Comparison of ENCODE assay signal across 22 cellular contexts in genomic region chr4:76311896-76312331, GRCh38. TPM values are rescaled to one million over a fixed set of nuclear protein-coding genes. Genes with fewer than 3 reads are reported as not detected.
A peak's percentile ranks its signal among the peaks of the same experiment; 100 is the strongest.
DNase-seq lines count a peak whose midpoint lies in the region; ATAC-seq and TF ChIP-seq lines count a peak whose summit lies in the region.
"Had no signal": no experiment of that assay in that cellular context is flagged by ENCODE, and none has a peak within 500 bp of the region (broad histone marks: within the 10 kb centered on the region; RNA-seq: fewer than 3 reads in every experiment).

No MANE protein-coding gene starts in this region.

- TF ChIP-seq RAD21 in liver (IDR thresholded peaks at IDR 0.05): peak; percentile 54 to 67

- WGBS in liver: 25% methylated on average over 1 of the region's 1 CpG
- WGBS in upper lobe of left lung, 2 donors: 56 to 57% methylated on average over 1 of the region's 1 CpG

- H3K36me3 ChIP-seq in Panc1 (ENCODE audit: control insufficient read depth, insufficient read depth, low read length) (no peaks in the 10 kb centered on the region; the same call in 1 of the 2 replicates), liver (ENCODE audit: control insufficient read depth in 4 of 4, insufficient read depth in 3 of 4, low read depth in 1 of 4, low read length in 3 of 4) (peaks cover 0 to 10% (median 0%) of the 10 kb centered on the region in 4 donors), upper lobe of left lung (peaks cover 0 to 6% (median 2%) of the 10 kb centered on the region in 4 donors)
- H3K36me3 ChIP-seq: prostate gland had no signal

- no peak for TF ChIP-seq POLR2A in upper lobe of left lung (IDR thresholded peaks at IDR 0.05)

- POLR2A ChIA-PET in Panc1 (lab: Charles Lee): no interaction called here

- TF ChIP-seq CTCF in Panc1 (IDR thresholded peaks at IDR 0.05) (no peak), liver (IDR thresholded peaks at IDR 0.05; ENCODE audit: low read depth, low read length, missing input control) (no peak), upper lobe of left lung (IDR thresholded peaks at IDR 0.05) (no peak)

- H3K27me3 ChIP-seq in Panc1 (ENCODE audit: control insufficient read depth, insufficient read depth, low read length) (no peaks in the 10 kb centered on the region), liver (ENCODE audit: control insufficient read depth in 4 of 4, insufficient read depth in 4 of 4, low read length in 3 of 4) (no peaks in the 10 kb centered on the region), upper lobe of left lung (no peaks in the 10 kb centered on the region)
- H3K27me3 ChIP-seq: gastroesophageal sphincter had no signal

- in situ Hi-C loops in Panc1 (cut with HindIII; ENCODE audit: low pct_unique_long_range_greater_than_20kb, low sequenced_read_pairs): no loop called here

- CTCF ChIA-PET in Panc1 (lab: Charles Lee): no interaction called here

- peak overlapping the region; percentile 86 to 89 for H3K9ac ChIP-seq in liver (ENCODE audit: low read depth in 1 of 2, low read length in 2 of 2)

- H3K4me3 ChIP-seq in Panc1 (ENCODE audit: low read depth in 2 of 2, low read length in 2 of 2) (no peak overlapping the region), liver (ENCODE audit: low read depth in 1 of 3, low read length in 3 of 3) (peak overlapping the region; percentile 40 to 85 (median 51)), upper lobe of left lung (no peak overlapping the region)
- H3K4me3 ChIP-seq: gastroesophageal sphincter, lung, prostate gland had no signal

- peak; percentile 52; the same call in 1 of the 2 replicates for ATAC-seq in Panc1
- peak; percentile 28 for ATAC-seq in upper lobe of left lung (ENCODE audit: low FRiP score in 2 of 2)
- ATAC-seq in activated CD4-positive, CD25-positive, alpha-beta regulatory T cell treated with anti-CD3 and anti-CD28 coated beads, Interleukin-2, amount 50 U/mL, for 24 hours: no peak
- ATAC-seq: activated T-cell treated with anti-CD3 and anti-CD28 coated beads, Interleukin-2, amount 50 U/mL, for 72 hours; gastroesophageal sphincter; naive thymus-derived CD4-positive, alpha-beta T cell had no signal

- H3K27ac ChIP-seq in Panc1 (ENCODE audit: low read length): no peak overlapping the region
- peak overlapping the region; percentile 92 for H3K27ac ChIP-seq in liver (ENCODE audit: low read depth in 1 of 2, low read length in 2 of 2)
- H3K27ac ChIP-seq in upper lobe of left lung: no peak overlapping the region
- H3K27ac ChIP-seq: prostate gland had no signal

- TF ChIP-seq EP300 in upper lobe of left lung (IDR thresholded peaks at IDR 0.05): no peak

- intact Hi-C loops in Panc1 (cut with micrococcal nuclease; ENCODE audit: unreplicated experiment): no loop called here

- no peaks in the 10 kb centered on the region; the same call in 1 of the 2 replicates for H3K4me1 ChIP-seq in Panc1 (ENCODE audit: control insufficient read depth, insufficient read depth, low read length)
- peaks cover 5 to 34% (median 18%) of the 10 kb centered on the region in 4 donors for H3K4me1 ChIP-seq in liver (ENCODE audit: control insufficient read depth in 4 of 4, insufficient read depth in 4 of 4, low read length in 3 of 4)
- peaks cover 7 to 20% (median 14%) of the 10 kb centered on the region in 4 donors for H3K4me1 ChIP-seq in upper lobe of left lung

- H3K9me3 ChIP-seq in Panc1 (ENCODE audit: control insufficient read depth, insufficient read depth, low read depth, low read length) (no peaks in the 10 kb centered on the region), liver (ENCODE audit: control insufficient read depth in 4 of 4, low read length in 3 of 4) (peaks cover 0 to 4% (median 0%) of the 10 kb centered on the region in 4 donors), upper lobe of left lung (peaks cover 0 to 5% (median 0%) of the 10 kb centered on the region in 4 donors)
- H3K9me3 ChIP-seq: prostate gland had no signal

- DNase-seq in NOMO-1 (lab: John Stamatoyannopoulos, UW; ENCODE audit: unreplicated experiment in 2 of 2) (peak; percentile 6 to 11), NOMO-1 treated with dmso at 0.1 percent for 144 hours (lab: John Stamatoyannopoulos, UW; ENCODE audit: unreplicated experiment) (no peak), Panc1 (ENCODE audit: low read depth, low spot score) (no peak), upper lobe of left lung (peak in 1 of 2 donors; percentile 40), HCEC 1CT (no peak)
- DNase-seq in activated naive CD4-positive, alpha-beta T cell treated with Interleukin-2 at 50 U/mL for 16 hours: no peak
- DNase-seq: activated CD4-positive, alpha-beta memory T cell treated with anti-CD3 and anti-CD28 coated beads for 36 hours; activated naive CD8-positive, alpha-beta T cell treated with anti-CD3 and anti-CD28 coated beads, Interleukin-2, amount 10 ng/mL, durations not matched to agents 7 days and 5 days; activated T-cell treated with anti-CD3 and anti-CD28 coated beads, Interleukin-2, amount 50 U/mL, for 72 hours; H9; naive thymus-derived CD4-positive, alpha-beta T cell; NCI-H187; NCI-H446 treated with DMSO at 0.1 percent for 48 hours; stimulated activated CD4-positive, alpha-beta T cell treated with anti-CD3 and anti-CD28 coated beads, Interleukin-15, amount 100 ng/mL, for 24 hours; stimulated activated naive CD4-positive, alpha-beta T cell treated with Interleukin-2 at 50 U/mL for 16 hours; SW 1271 had no signal

- BruUV-seq in Panc1 (replicated peaks; lab: Mats Ljungman, UMichigan): no TSS peak

TF ChIP-seq in liver, 16 proteins besides CTCF, POLR2A, EP300 and RAD21:
- peak; percentile 72 for TF ChIP-seq HNF4G (IDR thresholded peaks at IDR 0.05)
- peak; percentile 81 for TF ChIP-seq MAX (IDR thresholded peaks at IDR 0.05)
- TF ChIP-seq ATF3 (IDR thresholded peaks at IDR 0.05): peak; percentile 47
- peak; percentile 82 to 90 for TF ChIP-seq HNF4A (conservative IDR thresholded peaks at IDR 0.05)
- TF ChIP-seq EGR1 (IDR thresholded peaks at IDR 0.05; ENCODE audit: low read depth in 2 of 2): peak in 1 of 2 donors; percentile 58
- TF ChIP-seq TAF1 (conservative IDR thresholded peaks at IDR 0.05): peak; percentile 94
- peak; percentile 67 for TF ChIP-seq ZBTB33 (IDR thresholded peaks at IDR 0.05)
- TF ChIP-seq FOXA2 (IDR thresholded peaks at IDR 0.05): peak; percentile 68
- peak; percentile 38 to 69 for TF ChIP-seq JUND (IDR thresholded peaks at IDR 0.05)
- peak; percentile 93 for TF ChIP-seq SP1 (IDR thresholded peaks at IDR 0.05)
- TF ChIP-seq, protein P1, sequence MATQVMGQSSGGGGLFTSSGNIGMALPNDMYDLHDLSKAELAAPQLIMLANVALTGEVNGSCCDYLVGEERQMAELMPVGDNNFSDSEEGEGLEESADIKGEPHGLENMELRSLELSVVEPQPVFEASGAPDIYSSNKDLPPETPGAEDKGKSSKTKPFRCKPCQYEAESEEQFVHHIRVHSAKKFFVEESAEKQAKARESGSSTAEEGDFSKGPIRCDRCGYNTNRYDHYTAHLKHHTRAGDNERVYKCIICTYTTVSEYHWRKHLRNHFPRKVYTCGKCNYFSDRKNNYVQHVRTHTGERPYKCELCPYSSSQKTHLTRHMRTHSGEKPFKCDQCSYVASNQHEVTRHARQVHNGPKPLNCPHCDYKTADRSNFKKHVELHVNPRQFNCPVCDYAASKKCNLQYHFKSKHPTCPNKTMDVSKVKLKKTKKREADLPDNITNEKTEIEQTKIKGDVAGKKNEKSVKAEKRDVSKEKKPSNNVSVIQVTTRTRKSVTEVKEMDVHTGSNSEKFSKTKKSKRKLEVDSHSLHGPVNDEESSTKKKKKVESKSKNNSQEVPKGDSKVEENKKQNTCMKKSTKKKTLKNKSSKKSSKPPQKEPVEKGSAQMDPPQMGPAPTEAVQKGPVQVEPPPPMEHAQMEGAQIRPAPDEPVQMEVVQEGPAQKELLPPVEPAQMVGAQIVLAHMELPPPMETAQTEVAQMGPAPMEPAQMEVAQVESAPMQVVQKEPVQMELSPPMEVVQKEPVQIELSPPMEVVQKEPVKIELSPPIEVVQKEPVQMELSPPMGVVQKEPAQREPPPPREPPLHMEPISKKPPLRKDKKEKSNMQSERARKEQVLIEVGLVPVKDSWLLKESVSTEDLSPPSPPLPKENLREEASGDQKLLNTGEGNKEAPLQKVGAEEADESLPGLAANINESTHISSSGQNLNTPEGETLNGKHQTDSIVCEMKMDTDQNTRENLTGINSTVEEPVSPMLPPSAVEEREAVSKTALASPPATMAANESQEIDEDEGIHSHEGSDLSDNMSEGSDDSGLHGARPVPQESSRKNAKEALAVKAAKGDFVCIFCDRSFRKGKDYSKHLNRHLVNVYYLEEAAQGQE (IDR thresholded peaks at IDR 0.05): peak; percentile 84
- TF ChIP-seq FOXA1 (IDR thresholded peaks at IDR 0.05): peak; percentile 64
- peak; percentile 29 for TF ChIP-seq NR2F2 (IDR thresholded peaks at IDR 0.05)
- peak; percentile 92 for TF ChIP-seq YY1 (IDR thresholded peaks at IDR 0.05)
- peak in 1 of 2 donors; percentile 31 for TF ChIP-seq GABPA (IDR thresholded peaks at IDR 0.05 in 1 of 2, conservative IDR thresholded peaks at IDR 0.05 in 1 of 2)
- TF ChIP-seq RXRA (IDR thresholded peaks at IDR 0.05): peak; percentile 87 to 91

RNA-seq across cellular contexts. Expression of gene STBD1, which starts 5.4 kb away (rescaled TPM):
- total RNA-seq in Panc1 (2021; ENCODE audit: unreplicated experiment): 4.9 TPM
- polyA plus RNA-seq in Panc1 (2012; ENCODE audit: insufficient read length): 5.5 TPM
- total RNA-seq in liver: 10 to 100 TPM; 10.3 to 18.9 TPM
- 10 to 100 TPM; 41.7 to 42.5 TPM for polyA plus RNA-seq in liver
- total RNA-seq in upper lobe of left lung: 10 to 100 TPM in 2 of 6 donors, 1 to 10 TPM in 4; 3.6 to 14.2 (median 5.7) TPM
- total RNA-seq: A673 had no signal

Comparison
In these comparisons a context has a peak if more than half of its experiments do, and no peak if none do; other contexts are left out.
1. DNase-seq: peak in NOMO-1 (2 of 2); none in NOMO-1 treated with dmso at 0.1 percent for 144 hours (single experiment), Panc1 (single experiment), HCEC 1CT (single experiment) and activated naive CD4-positive, alpha-beta T cell treated with Interleukin-2 at 50 U/mL for 16 hours (single experiment).
2. ATAC-seq: peak in Panc1 (single experiment) and upper lobe of left lung (2 of 2); none in activated CD4-positive, CD25-positive, alpha-beta regulatory T cell treated with anti-CD3 and anti-CD28 coated beads, Interleukin-2, amount 50 U/mL, for 24 hours (0 of 2).
3. H3K27ac ChIP-seq: peak in liver (2 of 2); none in Panc1 (single experiment) and upper lobe of left lung (0 of 4).
4. H3K4me3 ChIP-seq: peak in liver (3 of 3); none in Panc1 (0 of 2) and upper lobe of left lung (0 of 4).